Comparison of ENCODE assay signal across 20 cellular contexts in the genomic region with DNA sequence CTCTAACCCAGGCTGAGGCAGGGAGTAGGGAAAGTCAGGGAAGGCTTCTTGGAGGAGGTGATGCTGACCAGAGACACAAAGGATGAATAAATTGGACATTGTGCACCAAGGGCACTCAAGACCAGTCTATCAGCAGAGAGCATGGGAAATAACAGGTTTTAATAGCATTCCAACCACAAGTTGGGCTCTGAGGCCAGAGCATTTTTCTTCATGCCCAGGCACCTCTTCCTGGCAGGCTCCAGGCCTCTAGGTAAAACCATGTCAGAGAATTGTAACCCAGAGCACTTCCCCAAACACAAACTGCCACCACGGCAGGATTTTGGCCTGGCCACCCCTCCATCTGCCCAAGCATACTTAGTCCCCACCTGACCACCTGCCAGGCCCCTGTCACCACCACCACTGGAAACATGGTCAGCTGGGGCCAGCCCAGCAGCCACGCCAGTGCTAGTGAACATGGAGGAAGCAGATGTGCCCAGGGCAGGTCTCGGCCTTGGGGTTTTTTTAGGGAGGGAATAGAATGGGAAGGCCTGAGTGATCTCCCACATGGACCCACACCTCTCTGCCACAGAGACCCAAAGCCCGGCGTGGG.
"Had no signal": no experiment of that assay in that cellular context is flagged by ENCODE, and none has a peak within 500 bp of the region (broad histone marks: within the 10 kb centered on the region; RNA-seq: fewer than 3 reads in every experiment).

No MANE protein-coding gene starts in this region.

- H3K27me3 ChIP-seq: neural progenitor cell had no signal

- H3K4me3 ChIP-seq: neural progenitor cell, skin epidermis had no signal

- H3K27ac Mint-ChIP-seq: activated CD4-positive, alpha-beta T cell treated with anti-CD3 and anti-CD28 coated beads, Interleukin-2, amount 10 ng/mL, durations not matched to agents 24 days and 14 days; activated CD8-positive, alpha-beta T cell treated with anti-CD3 and anti-CD28 coated beads, Interleukin-2, amount 10 ng/mL, durations not matched to agents 7 days and 5 days; activated naive CD8-positive, alpha-beta T cell; brain; immature natural killer cell; neural progenitor cell; stimulated activated naive CD8-positive, alpha-beta T cell treated with anti-CD3 and anti-CD28 coated beads, Interleukin-15, Interleukin-2, amounts not matched to agents 100 ng/mL and 50 ng/mL, for 24 hours had no signal

- H3K27ac ChIP-seq: neural progenitor cell, parathyroid adenoma had no signal

- ATAC-seq: activated CD8-positive, alpha-beta T cell treated with anti-CD3 and anti-CD28 coated beads, Interleukin-2, amount 10 ng/mL, durations not matched to agents 7 days and 5 days had no signal

- H3K9ac ChIP-seq: neural progenitor cell, parathyroid adenoma, SK-N-SH had no signal

- H3K9me3 ChIP-seq: SK-N-SH had no signal

- H3K27me3 Mint-ChIP-seq: activated naive CD8-positive, alpha-beta T cell had no signal

- H3K36me3 ChIP-seq: neural progenitor cell had no signal

- H3K9me3 Mint-ChIP-seq: activated CD4-positive, alpha-beta T cell treated with anti-CD3 and anti-CD28 coated beads, Interleukin-2, amount 10 ng/mL, durations not matched to agents 24 days and 14 days; naive B cell; neural progenitor cell; stimulated activated naive CD8-positive, alpha-beta T cell treated with anti-CD3 and anti-CD28 coated beads, Interleukin-15, Interleukin-2, amounts not matched to agents 100 ng/mL and 50 ng/mL, for 24 hours had no signal

- H3K4me1 ChIP-seq: neural progenitor cell had no signal

- DNase-seq: activated CD4-positive, alpha-beta T cell treated with anti-CD3 and anti-CD28 coated beads, Interleukin-2, amount 10 ng/mL, durations not matched to agents 24 days and 14 days; activated CD8-positive, alpha-beta memory T cell treated with anti-CD3 and anti-CD28 coated beads, Interleukin-2, amount 50 U/mL, for 4 hours; activated CD8-positive, alpha-beta T cell treated with anti-CD3 and anti-CD28 coated beads, Interleukin-2, amount 10 ng/mL, durations not matched to agents 7 days and 5 days; activated effector memory CD4-positive, alpha-beta T cell treated with anti-CD3 and anti-CD28 coated beads, Interleukin-2, amount 50 U/mL, for 16 hours; activated T-cell treated with anti-CD3 and anti-CD28 coated beads, Interleukin-2, amount 50 U/mL, for 48 hours; amniotic stem cell; cortex of kidney; effector CD8-positive, alpha-beta T cell; foreskin melanocyte; immature natural killer cell; naive B cell; SK-N-SH; stimulated activated CD4-positive, alpha-beta T cell treated with anti-CD3 and anti-CD28 coated beads, Interleukin-4, amount 100 ng/mL, for 24 hours; T-helper 1 cell had no signal

- H3K36me3 Mint-ChIP-seq: activated naive CD8-positive, alpha-beta T cell; brain; naive B cell; neural progenitor cell had no signal

- H3K4me2 ChIP-seq: neural progenitor cell, SK-N-SH had no signal

- H3K4me3 Mint-ChIP-seq: activated CD4-positive, alpha-beta T cell treated with anti-CD3 and anti-CD28 coated beads, Interleukin-2, amount 10 ng/mL, durations not matched to agents 24 days and 14 days; activated CD8-positive, alpha-beta T cell treated with anti-CD3 and anti-CD28 coated beads, Interleukin-2, amount 10 ng/mL, durations not matched to agents 7 days and 5 days; activated naive CD8-positive, alpha-beta T cell; brain; immature natural killer cell; neural progenitor cell; stimulated activated naive CD8-positive, alpha-beta T cell treated with anti-CD3 and anti-CD28 coated beads, Interleukin-15, Interleukin-2, amounts not matched to agents 100 ng/mL and 50 ng/mL, for 24 hours had no signal

- H2AFZ ChIP-seq: neural progenitor cell, parathyroid adenoma had no signal

- H3K4me1 Mint-ChIP-seq: immature natural killer cell had no signal
